In genomic region chr10:117615649-117616048, GRCh38 we compare ENCODE assay signal across 20 cellular contexts.
DNase-seq lines count a peak whose midpoint lies in the region; ATAC-seq and TF ChIP-seq lines count a peak whose summit lies in the region.
"Had no signal": no experiment of that assay in that cellular context is flagged by ENCODE, and none has a peak within 500 bp of the region (broad histone marks: within the 10 kb centered on the region; RNA-seq: fewer than 3 reads in every experiment).

No MANE protein-coding gene starts in this region.

- no peak overlapping the region for H3K4me3 ChIP-seq in endodermal cell (ENCODE audit: low read length)
- no peak overlapping the region for H3K4me3 ChIP-seq in gastroesophageal sphincter
- H3K4me3 ChIP-seq in suprapubic skin: no peak overlapping the region
- H3K4me3 ChIP-seq: HAP-1, Peyer's patch, SK-N-MC had no signal

- H3K27ac ChIP-seq in endodermal cell (ENCODE audit: low read depth, low read length): no peak overlapping the region
- no peak overlapping the region for H3K27ac ChIP-seq in gastroesophageal sphincter
- H3K27ac ChIP-seq in suprapubic skin: no peak overlapping the region
- H3K27ac ChIP-seq: Peyer's patch, SK-N-MC had no signal

- H3K36me3 ChIP-seq in endodermal cell (ENCODE audit: control insufficient read depth, insufficient read depth, low read length) (no peaks in the 10 kb centered on the region), gastroesophageal sphincter (no peaks in the 10 kb centered on the region), suprapubic skin (no peaks in the 10 kb centered on the region)
- H3K36me3 ChIP-seq: BE2C, HAP-1, Peyer's patch had no signal

- no peak overlapping the region for H3K9ac ChIP-seq in endodermal cell (ENCODE audit: extremely low read depth, low read length, poor library complexity, severe bottlenecking)

- 92% methylated on average over 3 of the region's 3 CpGs; no CpG with 5 or more reads in 1 of the 2 experiments for WGBS in endodermal cell (ENCODE audit: insufficient coverage in 1 of 2, insufficient read length in 1 of 2), 2 experiments
- WGBS in gastroesophageal sphincter (ENCODE audit: low coverage in 1 of 2), 2 donors: 67 to 69% methylated on average over 2 to 3 of the region's 3 CpGs
- 78% methylated on average over 3 of the region's 3 CpGs for WGBS in suprapubic skin

- TF ChIP-seq EP300 in gastroesophageal sphincter (IDR thresholded peaks at IDR 0.05) (no peak), suprapubic skin (IDR thresholded peaks at IDR 0.05) (no peak)

- H3K36me3 Mint-ChIP-seq in endodermal cell (ENCODE audit: low read depth): no peaks in the 10 kb centered on the region
- H3K36me3 Mint-ChIP-seq: CD4-positive, CD25-positive, alpha-beta regulatory T cell had no signal

- no peaks in the 10 kb centered on the region for H3K9me3 ChIP-seq in endodermal cell (ENCODE audit: control insufficient read depth, low read length)
- no peaks in the 10 kb centered on the region for H3K9me3 ChIP-seq in gastroesophageal sphincter
- H3K9me3 ChIP-seq in suprapubic skin: no peaks in the 10 kb centered on the region
- H3K9me3 ChIP-seq: BE2C, Caco-2, HAP-1, Peyer's patch had no signal

- H3K4me1 ChIP-seq in endodermal cell (ENCODE audit: control insufficient read depth, insufficient read depth, low read length) (no peaks in the 10 kb centered on the region), gastroesophageal sphincter (no peaks in the 10 kb centered on the region), suprapubic skin (no peaks in the 10 kb centered on the region)
- H3K4me1 ChIP-seq: BE2C, HAP-1, Peyer's patch had no signal

- H3K4me1 Mint-ChIP-seq in endodermal cell: peaks cover 1% of the 10 kb centered on the region
- H3K4me1 Mint-ChIP-seq: CD4-positive, CD25-positive, alpha-beta regulatory T cell had no signal

- TF ChIP-seq CTCF in endodermal cell (conservative IDR thresholded peaks at IDR 0.05) (no peak), gastroesophageal sphincter (IDR thresholded peaks at IDR 0.05) (no peak), suprapubic skin (IDR thresholded peaks at IDR 0.05) (no peak)

- peaks cover 4% of the 10 kb centered on the region for H3K27me3 ChIP-seq in endodermal cell (ENCODE audit: control insufficient read depth, insufficient read depth, low read length, poor library complexity, severe bottlenecking)
- H3K27me3 ChIP-seq in gastroesophageal sphincter: peaks cover 50% of the 10 kb centered on the region
- H3K27me3 ChIP-seq in suprapubic skin: no peaks in the 10 kb centered on the region
- H3K27me3 ChIP-seq: BE2C, Peyer's patch had no signal

- H3K27me3 Mint-ChIP-seq in endodermal cell (ENCODE audit: insufficient read depth): peaks cover 3% of the 10 kb centered on the region

- no peaks in the 10 kb centered on the region for H3K9me3 Mint-ChIP-seq in endodermal cell

- TF ChIP-seq POLR2A in gastroesophageal sphincter (IDR thresholded peaks at IDR 0.05) (no peak), suprapubic skin (IDR thresholded peaks at IDR 0.05) (no peak)

- peak; percentile 17 for DNase-seq in activated CD8-positive, alpha-beta memory T cell treated with anti-CD3 and anti-CD28 coated beads for 24 hours
- no peak for DNase-seq in activated CD8-positive, alpha-beta memory T cell treated with anti-CD3 and anti-CD28 coated beads, Interleukin-2, amount 50 U/mL, for 4 hours
- DNase-seq in NCI-H2171 treated with DMSO at 0.1 percent for 48 hours (lab: John Stamatoyannopoulos, UW) (peak; percentile 72), endodermal cell (peak; percentile 4), NCI-H2196 (lab: John Stamatoyannopoulos, UW; ENCODE audit: unreplicated experiment) (no peak), suprapubic skin (ENCODE audit: low spot score in 2 of 2) (no peak)
- DNase-seq: BE2C; Caco-2; CD4-positive, CD25-positive, alpha-beta regulatory T cell; GF-D8; KG1; NCI-H1436; NCI-H226; NCI-H524; NK-92 treated with Interleukin-12 subunit alpha and Interleukin-12 subunit beta, amount 100 ng/mL, for 24 hours; Peyer's patch had no signal

- ATAC-seq in gastroesophageal sphincter: no peak
- ATAC-seq: Right ventricle myocardium inferior had no signal

- no peak overlapping the region for H3K27ac Mint-ChIP-seq in endodermal cell
- H3K27ac Mint-ChIP-seq: CD4-positive, CD25-positive, alpha-beta regulatory T cell had no signal

- no peak overlapping the region for H3K4me3 Mint-ChIP-seq in endodermal cell
- H3K4me3 Mint-ChIP-seq: CD4-positive, CD25-positive, alpha-beta regulatory T cell had no signal

Comparison
In these comparisons a context has a peak if more than half of its experiments do, and no peak if none do; other contexts are left out.
1. DNase-seq: peak in activated CD8-positive, alpha-beta memory T cell treated with anti-CD3 and anti-CD28 coated beads for 24 hours (single experiment), NCI-H2171 treated with DMSO at 0.1 percent for 48 hours (single experiment) and endodermal cell (single experiment); none in activated CD8-positive, alpha-beta memory T cell treated with anti-CD3 and anti-CD28 coated beads, Interleukin-2, amount 50 U/mL, for 4 hours (single experiment), NCI-H2196 (single experiment) and suprapubic skin (0 of 2).